ENCODE assay signal across 24 cellular contexts in genomic region chr3:73964818-73965217, GRCh38.
A peak's percentile ranks its signal among the peaks of the same experiment; 100 is the strongest.
DNase-seq lines count a peak whose midpoint lies in the region; ATAC-seq, FAIRE-seq and TF ChIP-seq lines count a peak whose summit lies in the region.
"Had no signal": no experiment of that assay in that cellular context is flagged by ENCODE, and none has a peak within 500 bp of the region (broad histone marks: within the 10 kb centered on the region; RNA-seq: fewer than 3 reads in every experiment).

No MANE protein-coding gene starts in this region.

- no CpG with 5 or more reads among the region's 1 CpG for WGBS in IMR-90 (ENCODE audit: extremely low coverage in 2 of 2, insufficient read length in 1 of 2), 2 experiments
- WGBS in H1 (ENCODE audit: extremely low coverage in 1 of 2, insufficient coverage in 1 of 2, insufficient read length in 1 of 2, insufficient replicate concordance in 2 of 2, low coverage in 1 of 2, low lambda C conversion rate in 2 of 2, missing lambda C conversion rate in 1 of 2), 2 experiments = 95% methylated on average over 1 of the region's 1 CpG; no CpG with 5 or more reads in 1 of the 2 experiments

- H3K79me2 ChIP-seq in H1 (ENCODE audit: control insufficient read depth in 1 of 2, insufficient read depth in 2 of 2, low read length in 2 of 2) = no peaks in the 10 kb centered on the region

- H3K79me1 ChIP-seq in IMR-90 (ENCODE audit: low read depth in 1 of 2, low read length in 2 of 2) = no peaks in the 10 kb centered on the region
- no peaks in the 10 kb centered on the region for H3K79me1 ChIP-seq in H1 (ENCODE audit: low read depth, low read length)

- H3K4me2 ChIP-seq in IMR-90 (ENCODE audit: low read depth, low read length) = no peak overlapping the region
- no peak overlapping the region for H3K4me2 ChIP-seq in H1 (ENCODE audit: insufficient read depth in 1 of 2, low read depth in 2 of 2, low read length in 2 of 2)
- H3K4me2 ChIP-seq: BLaER1 had no signal

- DNase-seq in IMR-90 (no peak), NCI-H69 (lab: John Stamatoyannopoulos, UW) (peak; percentile 33), H1 (ENCODE audit: low read depth in 1 of 2, low spot score in 2 of 2) (no peak), activated gamma-delta T cell treated with Interleukin-2 at 50 U/mL for 16 hours (no peak), cerebellum (ENCODE audit: low spot score) (no peak)
- DNase-seq: 8988T; ACHN; BE2C; C1 segment of cervical spinal cord; CD4-positive, alpha-beta memory T cell; CD4-positive, CD25-positive, alpha-beta regulatory T cell; CD8-positive, alpha-beta memory T cell; DMS 273 treated with DMSO at 0.1 percent for 48 hours; DMS153; DMS53; DMS79; GF-D8 had no signal

- H3K23me2 ChIP-seq in H1 (ENCODE audit: low read depth, low read length) = no peaks in the 10 kb centered on the region

- H3K27me3 ChIP-seq in IMR-90 (ENCODE audit: control insufficient read depth, insufficient read depth, low read length) (no peaks in the 10 kb centered on the region), H1 (replicated peaks in 1 of 4; ENCODE audit: control insufficient read depth in 3 of 4, extremely low read depth in 1 of 4, insufficient read depth in 3 of 4, low read length in 3 of 4) (no peaks in the 10 kb centered on the region)
- H3K27me3 ChIP-seq: BE2C, BLaER1 had no signal

- TF ChIP-seq EP300 in H1 (IDR thresholded peaks at IDR 0.05; ENCODE audit: borderline replicate concordance in 1 of 2, low read depth in 2 of 2, low read length in 2 of 2) = no peak

- no peak overlapping the region for H3K18ac ChIP-seq in IMR-90 (ENCODE audit: low read depth, low read length)
- no peak overlapping the region for H3K18ac ChIP-seq in H1 (ENCODE audit: extremely low read depth, low read length)

- H2BK120ac ChIP-seq in IMR-90 (ENCODE audit: low read depth, low read length) (no peak overlapping the region), H1 (replicated peaks; ENCODE audit: low read depth, low read length) (no peak overlapping the region)

- no peak overlapping the region for H4K5ac ChIP-seq in IMR-90 (ENCODE audit: low read depth, low read length)
- no peak overlapping the region for H4K5ac ChIP-seq in H1 (ENCODE audit: insufficient read length, low read depth, low read length)

- no peaks in the 10 kb centered on the region for H3K4me1 ChIP-seq in IMR-90 (ENCODE audit: control insufficient read depth, insufficient read depth, low read length)
- H3K4me1 ChIP-seq in H1 (replicated peaks in 1 of 4; ENCODE audit: control insufficient read depth in 3 of 4, insufficient read depth in 4 of 4, low read length in 3 of 4) = no peaks in the 10 kb centered on the region
- H3K4me1 ChIP-seq: BE2C had no signal

- H2AK9ac ChIP-seq in IMR-90 (replicated peaks; ENCODE audit: low read depth, low read length, poor library complexity) = no peak overlapping the region

- in situ Hi-C loops in IMR-90 (cut with MboI; ENCODE audit: low sequenced_read_pairs) = no loop called here

- TF ChIP-seq RAD21 in IMR-90 (IDR thresholded peaks at IDR 0.05; ENCODE audit: low read length) (no peak), H1 (IDR thresholded peaks at IDR 0.05 in 1 of 2, conservative IDR thresholded peaks at IDR 0.05 in 1 of 2; ENCODE audit: low read depth in 2 of 2, low read length in 2 of 2) (no peak)

- no peak for TF ChIP-seq POLR2A in IMR-90 (IDR thresholded peaks at IDR 0.05; ENCODE audit: low read depth, low read length)
- TF ChIP-seq POLR2A in H1 (IDR thresholded peaks at IDR 0.05; ENCODE audit: control extremely low read depth in 1 of 2, low read depth in 2 of 2, low read length in 2 of 2) = no peak

- dilution Hi-C loops in IMR-90 (cut with HindIII; ENCODE audit: low sequenced_read_pairs, unreplicated experiment) = no loop called here

- H3K36me3 ChIP-seq in IMR-90 (ENCODE audit: control insufficient read depth, insufficient read depth, low read length) (no peaks in the 10 kb centered on the region), H1 (ENCODE audit: control insufficient read depth in 2 of 4, insufficient read depth in 4 of 4, low read length in 3 of 4) (no peaks in the 10 kb centered on the region)
- H3K36me3 ChIP-seq: BE2C, BLaER1 had no signal

- H2BK20ac ChIP-seq in IMR-90 (ENCODE audit: low read depth, low read length) (no peak overlapping the region), H1 (ENCODE audit: low read length) (no peak overlapping the region)

- H4K91ac ChIP-seq in IMR-90 (ENCODE audit: insufficient read depth, low read depth, low read length) (no peak overlapping the region), H1 (replicated peaks; ENCODE audit: insufficient read length, low read length) (no peak overlapping the region)

- H3K27ac ChIP-seq in IMR-90 (ENCODE audit: insufficient read depth, low read length) (no peak overlapping the region), H1 (ENCODE audit: low read depth, low read length) (no peak overlapping the region)
- H3K27ac ChIP-seq: BLaER1 had no signal

- FAIRE-seq in H1 (lab: Jason Lieb, UNC) (no peak), islet of Langerhans (lab: Jason Lieb, UNC) (peak; percentile 49)
- FAIRE-seq: A204.1, G401.6, GM12891 had no signal

- H3K23ac ChIP-seq in IMR-90 (ENCODE audit: low read depth, low read length) (no peak overlapping the region), H1 (ENCODE audit: insufficient read length) (no peak overlapping the region)

- H4K20me1 ChIP-seq in IMR-90 (ENCODE audit: insufficient read depth, low read length) (no peaks in the 10 kb centered on the region), H1 (replicated peaks in 1 of 2; ENCODE audit: control insufficient read depth in 1 of 2, insufficient read depth in 2 of 2, low read length in 2 of 2) (no peaks in the 10 kb centered on the region)
- H4K20me1 ChIP-seq: BLaER1 had no signal

- no peak overlapping the region for H3K56ac ChIP-seq in IMR-90 (ENCODE audit: extremely low read depth, insufficient read depth, low read length)
- no peak overlapping the region for H3K56ac ChIP-seq in H1 (replicated peaks; ENCODE audit: insufficient read length, low read depth, low read length)

- H2AK5ac ChIP-seq in IMR-90 (ENCODE audit: low read depth, low read length) (no peak overlapping the region), H1 (ENCODE audit: low read depth, low read length) (no peak overlapping the region)

- H2BK5ac ChIP-seq in IMR-90 (ENCODE audit: low read depth, low read length, poor library complexity, severe bottlenecking) (no peak overlapping the region), H1 (ENCODE audit: low read depth, low read length) (no peak overlapping the region)

- no peak overlapping the region for H3K14ac ChIP-seq in IMR-90 (replicated peaks; ENCODE audit: low read depth, low read length)
- H3K14ac ChIP-seq in H1 (ENCODE audit: insufficient read length) = no peak overlapping the region

- no peaks in the 10 kb centered on the region for H3K9me1 ChIP-seq in IMR-90 (ENCODE audit: insufficient read depth, low read length)

- no peak overlapping the region for H3K4me3 ChIP-seq in IMR-90 (ENCODE audit: insufficient read depth, low read depth, low read length)
- no peak overlapping the region for H3K4me3 ChIP-seq in H1 (ENCODE audit: extremely low read depth in 1 of 4, insufficient read depth in 2 of 4, low read depth in 3 of 4, low read length in 4 of 4)
- H3K4me3 ChIP-seq: BLaER1 had no signal

- H3K9ac ChIP-seq in IMR-90 (ENCODE audit: low read depth, low read length) (no peak overlapping the region), H1 (replicated peaks in 1 of 4; ENCODE audit: extremely low read depth in 1 of 4, low read depth in 3 of 4, low read length in 3 of 4) (no peak overlapping the region)
- H3K9ac ChIP-seq: BLaER1 had no signal

- no peak for TF ChIP-seq CTCF in IMR-90 (conservative IDR thresholded peaks at IDR 0.05; ENCODE audit: low read depth, low read length)
- TF ChIP-seq CTCF in H1 (IDR thresholded peaks at IDR 0.05; ENCODE audit: control extremely low read depth in 1 of 3, insufficient read depth in 1 of 3, low read depth in 1 of 3, low read length in 3 of 3) = no peak

- ATAC-seq in IMR-90 (ENCODE audit: low read depth) (no peak), HG02852 (IDR thresholded peaks at IDR 0.05; ENCODE audit: unreplicated experiment) (no peak), HG03135 (IDR thresholded peaks at IDR 0.05; ENCODE audit: unreplicated experiment) (no peak)

- H3K4ac ChIP-seq in IMR-90 (ENCODE audit: low read depth, low read length) (no peak overlapping the region), H1 (replicated peaks; ENCODE audit: insufficient read length, low read depth, low read length) (no peak overlapping the region)

- H3K9me3 ChIP-seq in IMR-90 (ENCODE audit: control insufficient read depth, insufficient read depth, low read length) (no peaks in the 10 kb centered on the region), H1 (ENCODE audit: insufficient read depth in 2 of 2, low read depth in 1 of 2, low read length in 1 of 2) (no peaks in the 10 kb centered on the region)
- H3K9me3 ChIP-seq: BE2C, BLaER1 had no signal

- H2BK12ac ChIP-seq in H1 (ENCODE audit: low read depth, low read length) = no peak overlapping the region

- H2BK15ac ChIP-seq in IMR-90 (ENCODE audit: low read depth, low read length) = no peak overlapping the region
- no peak overlapping the region for H2BK15ac ChIP-seq in H1 (ENCODE audit: low read length)

- no TSS peak for BruUV-seq in IMR-90 (replicated peaks; lab: Mats Ljungman, UMichigan)

- H2AFZ ChIP-seq in IMR-90 (replicated peaks; ENCODE audit: low read length, poor library complexity) (no peak overlapping the region), H1 (ENCODE audit: low read length) (no peak overlapping the region)

- intact Hi-C loops in IMR-90 (cut with micrococcal nuclease) = no loop called here

- H4K8ac ChIP-seq in IMR-90 (ENCODE audit: low read depth in 2 of 2, low read length in 2 of 2) (no peak overlapping the region), H1 (ENCODE audit: extremely low read depth, insufficient read depth, low read length) (no peak overlapping the region)

- POLR2A ChIA-PET in IMR-90 (lab: Charles Lee; ENCODE audit: unreplicated experiment) (no interaction called here), H1 (lab: Charles Lee; ENCODE audit: partially characterized antibody) (no interaction called here)

- CTCF ChIA-PET in IMR-90 (lab: Yijun Ruan, JAX) (no interaction called here), H1 (lab: Charles Lee; ENCODE audit: partially characterized antibody) (no interaction called here)

TF ChIP-seq in IMR-90, 13 proteins besides CTCF, POLR2A, EP300 and RAD21 (continues in another document):
- TF ChIP-seq SMC3 (IDR thresholded peaks at IDR 0.05; ENCODE audit: low read depth, low read length) = no peak

TF ChIP-seq in H1, 55 proteins besides CTCF, POLR2A, EP300 and RAD21:
- TF ChIP-seq BCL11A (IDR thresholded peaks at IDR 0.05; ENCODE audit: low read depth in 2 of 2, low read length in 2 of 2) = no peak
- TF ChIP-seq JUND (IDR thresholded peaks at IDR 0.05; ENCODE audit: low read length) = no peak
- no peak for TF ChIP-seq CBX5 (IDR thresholded peaks at IDR 0.05; ENCODE audit: low read depth, low read length)
- TF ChIP-seq POU5F1 (IDR thresholded peaks at IDR 0.05; ENCODE audit: low read depth, low read length) = no peak
- TF ChIP-seq CEBPB (IDR thresholded peaks at IDR 0.05; ENCODE audit: low read depth, low read length) = peak; percentile 83
- TF ChIP-seq HDAC2 (IDR thresholded peaks at IDR 0.05; ENCODE audit: borderline replicate concordance in 1 of 2, low read depth in 2 of 2, low read length in 2 of 2) = no peak
- no peak for TF ChIP-seq SIX5 (IDR thresholded peaks at IDR 0.05; ENCODE audit: low read depth, low read length)
- no peak for TF ChIP-seq PHF8 (conservative IDR thresholded peaks at IDR 0.05; ENCODE audit: low read depth, low read length)
TF ChIP-seq in H1: peak in this region for 1.
